Comparison of ENCODE assay signal across 12 cellular contexts in the genomic region with DNA sequence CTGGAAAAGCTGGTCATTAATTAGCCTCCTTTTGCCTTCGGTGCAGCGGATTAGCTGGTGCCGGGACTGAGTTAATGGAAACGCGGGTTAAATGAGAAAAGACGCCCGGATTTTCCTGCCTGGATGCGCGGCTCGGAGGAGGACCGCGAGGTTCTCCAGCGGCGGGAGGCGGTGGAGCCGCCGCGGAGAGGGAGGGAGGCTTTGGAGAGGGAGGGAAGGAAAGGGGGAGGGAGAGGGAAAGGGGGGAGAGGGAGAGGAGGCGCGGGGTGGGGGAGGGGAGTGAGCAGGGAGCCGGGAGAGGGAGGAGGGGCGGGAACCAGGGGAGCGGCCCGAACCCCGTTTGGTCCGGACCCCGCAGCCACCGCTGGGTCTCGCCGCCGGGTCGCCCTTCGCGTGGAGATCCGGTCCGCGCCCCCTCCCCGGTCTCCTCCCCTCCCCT.
DNase-seq lines count a peak whose midpoint lies in the region; FAIRE-seq and TF ChIP-seq lines count a peak whose summit lies in the region.
"Had no signal": no experiment of that assay in that cellular context is flagged by ENCODE, and none has a peak within 500 bp of the region (broad histone marks: within the 10 kb centered on the region; RNA-seq: fewer than 3 reads in every experiment).

No MANE protein-coding gene starts in this region.

- in situ Hi-C loops in HAP-1 (cut with MboI; ENCODE audit: low sequenced_read_pairs) = no loop called here

- no peaks in the 10 kb centered on the region for H3K9me3 Mint-ChIP-seq in T-helper 1 cell treated with Interleukin-12 subunit alpha and Interleukin-12 subunit beta and Interleukin-4 antibody, amounts not matched to agents 30 μg/mL and 1 μg/mL, for 36 hours
- H3K9me3 Mint-ChIP-seq: activated T-helper 1 cell treated with anti-CD3 and anti-CD28 coated beads, Interleukin-12 subunit alpha, Interleukin-12 subunit beta, Interleukin-2, Interleukin-4 antibody, amounts not matched to agents 30 ng/mL and 10 ng/mL and 1 ng/mL, durations not matched to agents 14 hours and 24 hours and 36 hours; immature natural killer cell had no signal

- TF ChIP-seq CTCF in foreskin fibroblast (IDR thresholded peaks at IDR 0.05; ENCODE audit: low read depth, low read length) (no peak), osteoblast (IDR thresholded peaks at IDR 0.05; ENCODE audit: extremely low read depth, low read depth, low read length) (no peak)

- peaks cover 2% of the 10 kb centered on the region for H3K36me3 Mint-ChIP-seq in T-helper 1 cell treated with Interleukin-12 subunit alpha and Interleukin-12 subunit beta and Interleukin-4 antibody, amounts not matched to agents 30 μg/mL and 1 μg/mL, for 36 hours (ENCODE audit: low read depth)
- H3K36me3 Mint-ChIP-seq: immature natural killer cell had no signal

- H3K36me3 ChIP-seq in HAP-1 (replicated peaks) = no peaks in the 10 kb centered on the region; the same call in 1 of the 2 replicates
- no peaks in the 10 kb centered on the region for H3K36me3 ChIP-seq in osteoblast (ENCODE audit: insufficient read depth, low read length)

- no peak for FAIRE-seq in GM19239 (lab: Jason Lieb, UNC)

- no peak overlapping the region for H2AFZ ChIP-seq in osteoblast (ENCODE audit: low read length)

- peak overlapping the region; percentile 28 for H3K4me3 ChIP-seq in HAP-1
- H3K4me3 ChIP-seq in foreskin fibroblast (ENCODE audit: low read depth in 1 of 2, low read length in 2 of 2) = peak overlapping the region; percentile 18 to 38
- H3K4me3 ChIP-seq in osteoblast (ENCODE audit: insufficient read depth, low read length) = no peak overlapping the region

- DNase-seq in T-helper 1 cell (no peak), HAP-1 (ENCODE audit: low spot score in 2 of 2) (peak; percentile 41 to 65), foreskin fibroblast (peak in 1 of 2 donors; percentile 13), osteoblast (ENCODE audit: insufficient read length, low spot score, missing footprints) (peak; percentile 85), SHP77 (lab: John Stamatoyannopoulos, UW) (no peak), occipital lobe (lab: John Stamatoyannopoulos, UW) (no peak), GM19239 (ENCODE audit: insufficient read length, low spot score) (no peak)
- DNase-seq: immature natural killer cell, NCI-H1105 had no signal

- no peak overlapping the region for H3K4me3 Mint-ChIP-seq in T-helper 1 cell treated with Interleukin-12 subunit alpha and Interleukin-12 subunit beta and Interleukin-4 antibody, amounts not matched to agents 30 μg/mL and 1 μg/mL, for 36 hours
- H3K4me3 Mint-ChIP-seq: activated T-helper 1 cell treated with anti-CD3 and anti-CD28 coated beads, Interleukin-12 subunit alpha, Interleukin-12 subunit beta, Interleukin-2, Interleukin-4 antibody, amounts not matched to agents 30 ng/mL and 10 ng/mL and 1 ng/mL, durations not matched to agents 14 hours and 24 hours and 36 hours; immature natural killer cell had no signal

- H3K4me1 ChIP-seq in HAP-1 = peaks cover 10% of the 10 kb centered on the region
- no peaks in the 10 kb centered on the region for H3K4me1 ChIP-seq in osteoblast (ENCODE audit: insufficient read depth, low read length)

- H3K27ac Mint-ChIP-seq in T-helper 1 cell treated with Interleukin-12 subunit alpha and Interleukin-12 subunit beta and Interleukin-4 antibody, amounts not matched to agents 30 μg/mL and 1 μg/mL, for 36 hours = peak overlapping the region; percentile 63
- H3K27ac Mint-ChIP-seq: activated T-helper 1 cell treated with anti-CD3 and anti-CD28 coated beads, Interleukin-12 subunit alpha, Interleukin-12 subunit beta, Interleukin-2, Interleukin-4 antibody, amounts not matched to agents 30 ng/mL and 10 ng/mL and 1 ng/mL, durations not matched to agents 14 hours and 24 hours and 36 hours; immature natural killer cell had no signal

- H3K27me3 ChIP-seq in HAP-1 (ENCODE audit: low read depth) (0 out of 2 replicates have a peak, but pooled peaks cover 5% of the 10 kb centered on the region), osteoblast (ENCODE audit: insufficient read depth, low read length) (peaks cover 50% of the 10 kb centered on the region)

- H3K9me3 ChIP-seq in HAP-1 (no peaks in the 10 kb centered on the region), osteoblast (ENCODE audit: low read depth, low read length) (no peaks in the 10 kb centered on the region)

- no peak overlapping the region for H3K27ac ChIP-seq in osteoblast (ENCODE audit: low read depth, low read length)
- H3K27ac ChIP-seq: VCaP had no signal

- H4K20me1 ChIP-seq in osteoblast (ENCODE audit: insufficient read depth, low read length) = no peaks in the 10 kb centered on the region

- H3K27me3 Mint-ChIP-seq in T-helper 1 cell treated with Interleukin-12 subunit alpha and Interleukin-12 subunit beta and Interleukin-4 antibody, amounts not matched to agents 30 μg/mL and 1 μg/mL, for 36 hours (ENCODE audit: low read depth) = peaks cover 79% of the 10 kb centered on the region

- no peaks in the 10 kb centered on the region for H3K79me2 ChIP-seq in osteoblast (ENCODE audit: insufficient read depth, low read length)

- peaks cover 4% of the 10 kb centered on the region for H3K4me1 Mint-ChIP-seq in T-helper 1 cell treated with Interleukin-12 subunit alpha and Interleukin-12 subunit beta and Interleukin-4 antibody, amounts not matched to agents 30 μg/mL and 1 μg/mL, for 36 hours (ENCODE audit: low read depth)
- H3K4me1 Mint-ChIP-seq: immature natural killer cell had no signal

- H3K4me2 ChIP-seq in osteoblast (ENCODE audit: insufficient read depth, low read length) = no peak overlapping the region

Comparison
In these comparisons a context has a peak if more than half of its experiments do, and no peak if none do; other contexts are left out.
1. DNase-seq: peak in HAP-1 (2 of 2) and osteoblast (single experiment); none in T-helper 1 cell (0 of 5), SHP77 (0 of 2), occipital lobe (single experiment) and GM19239 (single experiment).